ENCODE assay signal across 1 cellular context in genomic region chr10:86521620-86522384, GRCh38.
TF ChIP-seq lines count a peak whose summit lies in the region.

Gene WAPL, minus strand, starts transcription at chr10:86521792. Its CDS starts 3,723 bp downstream, at chr10:86518069.

TF ChIP-seq in GM12878, 131 proteins besides CTCF, POLR2A, EP300 and RAD21 (continued from another document and continues in another):
- TF ChIP-seq MAX (IDR thresholded peaks at IDR 0.05; ENCODE audit: low read depth, low read length), result no peak; the same call in none of the 2 replicates
- TF ChIP-seq NKRF (conservative IDR thresholded peaks at IDR 0.05), result peak; percentile 79
- TF ChIP-seq KAT2A (conservative IDR thresholded peaks at IDR 0.05; ENCODE audit: control insufficient read depth, low read depth, low read length), result no peak
- TF ChIP-seq CUX1 (IDR thresholded peaks at IDR 0.05; ENCODE audit: insufficient replicate concordance, low read depth, low read length), result no peak
- no peak for TF ChIP-seq BCLAF1 (IDR thresholded peaks at IDR 0.05)
- TF ChIP-seq CEBPZ (IDR thresholded peaks at IDR 0.05; ENCODE audit: low read depth, low read length), result no peak
- TF ChIP-seq E2F4 (IDR thresholded peaks at IDR 0.05; ENCODE audit: low read depth, low read length), result no peak
- TF ChIP-seq SMC3 (IDR thresholded peaks at IDR 0.05; ENCODE audit: borderline replicate concordance, low read length), result no peak
- TF ChIP-seq USF1 (IDR thresholded peaks at IDR 0.05; ENCODE audit: borderline replicate concordance, extremely low read length, insufficient read depth, low read depth, low read length), result no peak
- no peak for TF ChIP-seq ESRRA (IDR thresholded peaks at IDR 0.05; ENCODE audit: low read length)
- peak; percentile 74 for TF ChIP-seq NRF1 (conservative IDR thresholded peaks at IDR 0.05; ENCODE audit: low read depth, low read length)
- peak; percentile 86 for TF ChIP-seq TARDBP (IDR thresholded peaks at IDR 0.05; ENCODE audit: borderline replicate concordance)
- peak; percentile 99 for TF ChIP-seq IKZF1 (conservative IDR thresholded peaks at IDR 0.05)
- peak; percentile 76 for TF ChIP-seq NR2C1 (IDR thresholded peaks at IDR 0.05)
- TF ChIP-seq PBX3 (IDR thresholded peaks at IDR 0.05; ENCODE audit: insufficient replicate concordance, low read depth, low read length), result peak; percentile 7
- no peak for TF ChIP-seq NFXL1 (IDR thresholded peaks at IDR 0.05; ENCODE audit: borderline replicate concordance)
- TF ChIP-seq SMAD5 (IDR thresholded peaks at IDR 0.05; ENCODE audit: low read depth), result peak; percentile 54; the same call in 1 of the 2 replicates
- TF ChIP-seq ZNF207 (IDR thresholded peaks at IDR 0.05; ENCODE audit: borderline replicate concordance), result 0 out of 2 replicates have a peak, but pooled peaks have one; percentile 23
- TF ChIP-seq ATF3 (IDR thresholded peaks at IDR 0.05; ENCODE audit: borderline replicate concordance, extremely low read depth, low read depth, low read length), result no peak
- peak; percentile 25; the same call in 1 of the 2 replicates for TF ChIP-seq RFX5 (IDR thresholded peaks at IDR 0.05; ENCODE audit: low read depth, low read length)
- TF ChIP-seq SREBF2 (IDR thresholded peaks at IDR 0.05; ENCODE audit: low read length), result peak; percentile 76; the same call in 1 of the 2 replicates
- no peak for TF ChIP-seq USF2 (IDR thresholded peaks at IDR 0.05; ENCODE audit: borderline replicate concordance, low read depth, low read length)
- no peak for TF ChIP-seq NR2C2 (IDR thresholded peaks at IDR 0.05; ENCODE audit: borderline replicate concordance, control insufficient read depth, insufficient read length, low read depth)
- peak; percentile 7 for TF ChIP-seq FOS (IDR thresholded peaks at IDR 0.05; ENCODE audit: borderline replicate concordance, extremely low read depth, insufficient read length)
- no peak for TF ChIP-seq GABPA (IDR thresholded peaks at IDR 0.05; ENCODE audit: low read depth)
- peak; percentile 45; the same call in 1 of the 2 replicates for TF ChIP-seq PAX5 (IDR thresholded peaks at IDR 0.05; ENCODE audit: borderline replicate concordance, low read depth, low read length)
- TF ChIP-seq ASH2L (IDR thresholded peaks at IDR 0.05; ENCODE audit: borderline replicate concordance, low read depth), result 0 out of 2 replicates have a peak, but pooled peaks have one; percentile 79
- TF ChIP-seq MEF2B (IDR thresholded peaks at IDR 0.05; ENCODE audit: partially characterized antibody, poor library complexity, severe bottlenecking), result peak; percentile 51
- TF ChIP-seq RCOR1 (conservative IDR thresholded peaks at IDR 0.05; ENCODE audit: low read depth, low read length), result no peak
- TF ChIP-seq BHLHE40 (IDR thresholded peaks at IDR 0.05; ENCODE audit: borderline replicate concordance in 1 of 2, low read depth in 2 of 2, low read length in 1 of 2), result peak in 1 of 2 experiments; percentile 68; a peak in 1 of 4 replicates
- no peak for TF ChIP-seq BCL3 (IDR thresholded peaks at IDR 0.05; ENCODE audit: borderline replicate concordance, insufficient read depth, low read depth, low read length, poor library complexity, severe bottlenecking)
